Comparison of ENCODE assay signal across 1 cellular context in the genomic region with DNA sequence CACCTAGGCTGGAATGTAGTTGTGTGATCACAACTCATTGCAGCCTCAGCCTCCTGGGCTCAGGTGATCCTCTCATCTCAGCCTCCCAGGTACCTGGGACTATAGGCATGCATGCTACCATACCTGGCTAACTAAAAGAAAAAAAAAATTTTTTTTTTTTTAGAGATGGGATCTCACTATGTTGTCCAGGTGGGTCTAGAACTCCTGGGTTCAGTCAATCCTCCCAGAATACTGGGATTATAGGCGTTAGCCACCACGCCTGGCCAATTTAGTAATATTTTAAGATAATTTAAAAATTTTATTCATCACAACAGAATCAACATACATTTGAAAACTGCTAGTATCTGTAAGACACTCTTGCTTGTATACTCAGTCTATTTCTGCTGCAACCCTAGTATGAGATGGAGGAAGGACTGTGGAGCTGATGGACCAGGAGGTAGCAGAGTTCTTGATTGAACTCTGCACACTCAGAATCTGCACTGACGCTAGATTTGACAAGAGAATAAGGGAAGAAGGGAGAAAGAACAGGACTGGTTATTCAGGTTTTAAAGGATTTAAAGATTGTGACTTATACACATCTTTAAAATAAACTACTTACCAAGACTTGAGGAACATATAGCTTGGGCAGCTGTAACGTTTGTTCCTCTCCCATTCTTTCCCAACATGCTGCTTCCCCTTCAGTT.
TF ChIP-seq lines count a peak whose summit lies in the region.

No MANE protein-coding gene starts in this region.

TF ChIP-seq in A549, 52 proteins besides CTCF, POLR2A, EP300 and RAD21 (continued from another document):
- TF ChIP-seq, protein P1, sequence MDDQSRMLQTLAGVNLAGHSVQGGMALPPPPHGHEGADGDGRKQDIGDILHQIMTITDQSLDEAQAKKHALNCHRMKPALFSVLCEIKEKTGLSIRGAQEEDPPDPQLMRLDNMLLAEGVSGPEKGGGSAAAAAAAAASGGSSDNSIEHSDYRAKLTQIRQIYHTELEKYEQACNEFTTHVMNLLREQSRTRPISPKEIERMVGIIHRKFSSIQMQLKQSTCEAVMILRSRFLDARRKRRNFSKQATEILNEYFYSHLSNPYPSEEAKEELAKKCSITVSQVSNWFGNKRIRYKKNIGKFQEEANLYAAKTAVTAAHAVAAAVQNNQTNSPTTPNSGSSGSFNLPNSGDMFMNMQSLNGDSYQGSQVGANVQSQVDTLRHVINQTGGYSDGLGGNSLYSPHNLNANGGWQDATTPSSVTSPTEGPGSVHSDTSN (IDR thresholded peaks at IDR 0.05) = no peak
- TF ChIP-seq KDM5A (IDR thresholded peaks at IDR 0.05) (no peak), ZSCAN20 (CRISPR knock-in tag; IDR thresholded peaks at IDR 0.05) (no peak), RFX5 (IDR thresholded peaks at IDR 0.05) (no peak), HOXB5 (CRISPR knock-in tag; IDR thresholded peaks at IDR 0.05) (no peak), POLR2AphosphoS2 (conservative IDR thresholded peaks at IDR 0.05; ENCODE audit: low read length) (no peak), EHF (CRISPR knock-in tag; IDR thresholded peaks at IDR 0.05) (no peak), ESRRA (IDR thresholded peaks at IDR 0.05; ENCODE audit: borderline replicate concordance, low read length) (no peak), MAZ (IDR thresholded peaks at IDR 0.05; ENCODE audit: borderline replicate concordance, low read depth, low read length) (no peak)
- TF ChIP-seq, protein P2, sequence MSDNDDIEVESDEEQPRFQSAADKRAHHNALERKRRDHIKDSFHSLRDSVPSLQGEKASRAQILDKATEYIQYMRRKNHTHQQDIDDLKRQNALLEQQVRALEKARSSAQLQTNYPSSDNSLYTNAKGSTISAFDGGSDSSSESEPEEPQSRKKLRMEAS (IDR thresholded peaks at IDR 0.05) = no peak
